In the genomic region with DNA sequence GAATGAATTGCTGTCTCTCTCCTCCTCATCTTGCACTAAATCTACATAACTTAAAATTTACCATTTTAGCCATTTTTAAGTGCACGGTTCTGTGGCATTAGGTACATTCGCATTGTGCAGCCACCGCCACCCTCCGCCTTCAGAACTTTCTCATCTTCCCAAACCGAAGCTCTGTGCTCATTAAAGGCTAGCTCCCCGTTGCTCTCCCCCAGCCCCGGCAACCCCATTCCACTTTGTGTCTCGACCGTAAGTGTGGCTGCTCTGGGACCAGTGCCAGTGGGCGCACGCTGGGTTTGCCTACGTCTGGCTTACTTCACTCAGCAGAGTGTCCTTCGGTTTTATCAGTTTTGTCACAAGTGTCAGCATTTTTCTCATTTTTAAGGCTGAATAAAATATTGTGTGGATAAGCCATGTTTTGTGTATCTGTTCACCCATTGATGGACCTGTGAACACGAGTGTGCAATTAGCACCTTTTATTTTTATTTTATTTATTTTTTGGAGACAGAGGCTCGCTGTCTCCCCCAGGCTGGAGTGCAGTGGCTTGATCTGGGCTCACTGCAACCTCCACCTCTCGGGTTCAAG, we compare ENCODE assay signal across 25 cellular contexts. TPM values are rescaled to one million over a fixed set of nuclear protein-coding genes. Genes with fewer than 3 reads are reported as not detected.
DNase-seq lines count a peak whose midpoint lies in the region; ATAC-seq and TF ChIP-seq lines count a peak whose summit lies in the region.
"Had no signal": no experiment of that assay in that cellular context is flagged by ENCODE, and none has a peak within 500 bp of the region (broad histone marks: within the 10 kb centered on the region; RNA-seq: fewer than 3 reads in every experiment).

No MANE protein-coding gene starts in this region.

- H3K27ac ChIP-seq in BLaER1 (no peak overlapping the region), HEK293 (ENCODE audit: extremely low read depth, low read depth, low read length) (no peak overlapping the region), neural progenitor cell (no peak overlapping the region)
- H3K27ac ChIP-seq: BLaER1 treated with 17β-estradiol and CSF1 and Interleukin-3, amounts not matched to agents 10 nM and 100 nM; KMS-11; SK-N-MC had no signal

- POLR2A ChIA-PET in HEK293 (lab: Yijun Ruan, JAX), result no interaction called here

- H3F3A ChIP-seq in neural progenitor cell (ENCODE audit: low read depth), result peaks cover 2% of the 10 kb centered on the region

- H3K9ac ChIP-seq in BLaER1 (0 out of 2 replicates have a peak overlapping the region, but pooled peaks have one; percentile 10), neural progenitor cell (no peak overlapping the region)
- H3K9ac ChIP-seq: KMS-11 had no signal

- no peak overlapping the region for H3K4me2 ChIP-seq in BLaER1
- no peak overlapping the region for H3K4me2 ChIP-seq in neural progenitor cell
- H3K4me2 ChIP-seq: BLaER1 treated with 17β-estradiol and CSF1 and Interleukin-3, amounts not matched to agents 10 nM and 100 nM; KMS-11 had no signal

- TF ChIP-seq CTCF in HEK293 (tag by site-specific recombination; IDR thresholded peaks at IDR 0.05), result no peak
- TF ChIP-seq CTCF in neural progenitor cell (IDR thresholded peaks at IDR 0.05), result no peak

- TF ChIP-seq POLR2A in Raji (IDR thresholded peaks at IDR 0.05; ENCODE audit: insufficient read depth, low read depth, low read length), result 0 out of 2 replicates have a peak, but pooled peaks have one; percentile 2

- H3K79me2 ChIP-seq in neural progenitor cell (ENCODE audit: low read depth), result no peaks in the 10 kb centered on the region

- CTCF ChIA-PET in HEK293 (lab: Yijun Ruan, JAX), result no interaction called here

- in situ Hi-C loops in KBM-7 (cut with MboI; ENCODE audit: low pct_unique_long_range_greater_than_20kb, low sequenced_read_pairs), result no loop called here

- H3K4me1 ChIP-seq in BLaER1 (peaks cover 52% of the 10 kb centered on the region), HEK293 (ENCODE audit: control insufficient read depth, insufficient read depth, low read length) (no peaks in the 10 kb centered on the region), neural progenitor cell (peaks cover 6% of the 10 kb centered on the region)
- H3K4me1 ChIP-seq: HAP-1 had no signal

- H3K27ac Mint-ChIP-seq in neural progenitor cell, result peak overlapping the region; percentile 76

- H3K27me3 ChIP-seq in BLaER1 (peaks cover 18% of the 10 kb centered on the region), neural progenitor cell (peaks cover 31% of the 10 kb centered on the region)

- H3K4me3 ChIP-seq in BLaER1, result no peak overlapping the region
- H3K4me3 ChIP-seq in HEK293 (ENCODE audit: low read depth, low read length), result no peak overlapping the region
- H3K4me3 ChIP-seq in neural progenitor cell, result no peak overlapping the region
- H3K4me3 ChIP-seq: BLaER1 treated with 17β-estradiol and CSF1 and Interleukin-3, amounts not matched to agents 10 nM and 100 nM; HAP-1; SK-N-MC had no signal

- H3K27me3 Mint-ChIP-seq in neural progenitor cell (ENCODE audit: insufficient read depth, low read depth), result peaks cover 21% of the 10 kb centered on the region

- H4K20me1 ChIP-seq in BLaER1, result peaks cover 40% of the 10 kb centered on the region; the same call in 1 of the 2 replicates
- H4K20me1 ChIP-seq in neural progenitor cell (ENCODE audit: low read depth), result peaks cover 4% of the 10 kb centered on the region

- no peaks in the 10 kb centered on the region for H3K36me3 Mint-ChIP-seq in neural progenitor cell
- H3K36me3 Mint-ChIP-seq: CD4-positive, alpha-beta memory T cell had no signal

- H3K4me3 Mint-ChIP-seq in neural progenitor cell, result no peak overlapping the region
- H3K4me3 Mint-ChIP-seq: CD4-positive, alpha-beta memory T cell had no signal

- no peak overlapping the region for H2AFZ ChIP-seq in neural progenitor cell (replicated peaks)

- H3K4me1 Mint-ChIP-seq in neural progenitor cell, result peaks cover 14% of the 10 kb centered on the region

- DNase-seq in neural progenitor cell (ENCODE audit: low spot score), result no peak
- no peak for DNase-seq in KBM-7
- DNase-seq in COR-L47 (lab: John Stamatoyannopoulos, UW), result no peak
- DNase-seq: Calu3; CD4-positive, alpha-beta memory T cell; DMS153; GDM1; NCI-H1417; NCI-H1694 treated with DMSO at 0.1 percent for 48 hours; NCI-H2081 treated with DMSO at 0.1 percent for 48 hours; NCI-H748 treated with DMSO at 0.1 percent for 48 hours; SHP77; T-helper 2 cell had no signal

- no peaks in the 10 kb centered on the region for H3K9me3 ChIP-seq in BLaER1
- H3K9me3 ChIP-seq in HEK293 (ENCODE audit: control insufficient read depth, insufficient read depth, low read depth, low read length), result no peaks in the 10 kb centered on the region
- H3K9me3 ChIP-seq in neural progenitor cell (ENCODE audit: low read depth), result no peaks in the 10 kb centered on the region
- H3K9me3 ChIP-seq: BLaER1 treated with 17β-estradiol and CSF1 and Interleukin-3, amounts not matched to agents 10 nM and 100 nM; HAP-1 had no signal

- ATAC-seq in GM21381 (IDR thresholded peaks at IDR 0.05; ENCODE audit: unreplicated experiment) (no peak), GM21423 (IDR thresholded peaks at IDR 0.05; ENCODE audit: unreplicated experiment) (no peak)

- H3K36me3 ChIP-seq in BLaER1 (peaks cover 38% of the 10 kb centered on the region), HEK293 (ENCODE audit: control insufficient read depth in 2 of 2, insufficient read depth in 1 of 2, low read length in 2 of 2) (no peaks in the 10 kb centered on the region), neural progenitor cell (no peaks in the 10 kb centered on the region)
- H3K36me3 ChIP-seq: HAP-1 had no signal

- H3K9me3 Mint-ChIP-seq in neural progenitor cell, result no peaks in the 10 kb centered on the region
- H3K9me3 Mint-ChIP-seq: CD4-positive, alpha-beta memory T cell had no signal

TF ChIP-seq in HEK293, 187 proteins besides CTCF, POLR2A, EP300 and RAD21:
- TF ChIP-seq ZNF501 (tag by site-specific recombination; IDR thresholded peaks at IDR 0.05) (no peak), ZNF701 (tag by site-specific recombination; IDR thresholded peaks at IDR 0.05) (no peak), ZNF266 (tag by site-specific recombination; IDR thresholded peaks at IDR 0.05; ENCODE audit: low read depth) (no peak), ZIC2 (tag by site-specific recombination; IDR thresholded peaks at IDR 0.05) (peak; percentile 51; the same call in 1 of the 2 replicates), IKZF3 (tag by site-specific recombination; IDR thresholded peaks at IDR 0.05) (no peak)
- TF ChIP-seq, protein P1, sequence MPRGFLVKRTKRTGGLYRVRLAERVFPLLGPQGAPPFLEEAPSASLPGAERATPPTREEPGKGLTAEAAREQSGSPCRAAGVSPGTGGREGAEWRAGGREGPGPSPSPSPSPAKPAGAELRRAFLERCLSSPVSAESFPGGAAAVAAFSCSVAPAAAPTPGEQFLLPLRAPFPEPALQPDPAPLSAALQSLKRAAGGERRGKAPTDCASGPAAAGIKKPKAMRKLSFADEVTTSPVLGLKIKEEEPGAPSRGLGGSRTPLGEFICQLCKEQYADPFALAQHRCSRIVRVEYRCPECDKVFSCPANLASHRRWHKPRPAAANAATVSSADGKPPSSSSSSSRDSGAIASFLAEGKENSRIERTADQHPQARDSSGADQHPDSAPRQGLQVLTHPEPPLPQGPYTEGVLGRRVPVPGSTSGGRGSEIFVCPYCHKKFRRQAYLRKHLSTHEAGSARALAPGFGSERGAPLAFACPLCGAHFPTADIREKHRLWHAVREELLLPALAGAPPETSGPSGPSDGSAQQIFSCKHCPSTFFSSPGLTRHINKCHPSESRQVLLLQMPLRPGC (tag by site-specific recombination; IDR thresholded peaks at IDR 0.05), result no peak

RNA-seq across cellular contexts. Expression of a gene that starts 16.8 kb away (rescaled TPM):
- total RNA-seq in neural progenitor cell (ENCODE audit: low replicate concordance), result 0.17 and 0.74 TPM in 2 replicates
- total RNA-seq: HT1080, M059J had no signal

RNA-seq across cellular contexts. Expression of a gene that starts 31.3 kb away (rescaled TPM):
- 48.7 and 50.0 TPM in 2 replicates for total RNA-seq in neural progenitor cell (ENCODE audit: low replicate concordance)

RNA-seq across cellular contexts. Expression of a gene that starts 37.5 kb away (rescaled TPM):
- total RNA-seq in neural progenitor cell (ENCODE audit: low replicate concordance), result 0.22 TPM in 1 of 2 replicates, not detected in the other
- total RNA-seq: Calu3; CD4-positive, alpha-beta memory T cell; HT1080; M059J; NCI-H460 had no signal

RNA-seq across cellular contexts. Expression of a gene that starts 43.0 kb away (rescaled TPM):
- total RNA-seq in neural progenitor cell (ENCODE audit: low replicate concordance), result 64.5 and 68.5 TPM in 2 replicates
